Comparison of ENCODE assay signal across 8 cellular contexts in the genomic region with DNA sequence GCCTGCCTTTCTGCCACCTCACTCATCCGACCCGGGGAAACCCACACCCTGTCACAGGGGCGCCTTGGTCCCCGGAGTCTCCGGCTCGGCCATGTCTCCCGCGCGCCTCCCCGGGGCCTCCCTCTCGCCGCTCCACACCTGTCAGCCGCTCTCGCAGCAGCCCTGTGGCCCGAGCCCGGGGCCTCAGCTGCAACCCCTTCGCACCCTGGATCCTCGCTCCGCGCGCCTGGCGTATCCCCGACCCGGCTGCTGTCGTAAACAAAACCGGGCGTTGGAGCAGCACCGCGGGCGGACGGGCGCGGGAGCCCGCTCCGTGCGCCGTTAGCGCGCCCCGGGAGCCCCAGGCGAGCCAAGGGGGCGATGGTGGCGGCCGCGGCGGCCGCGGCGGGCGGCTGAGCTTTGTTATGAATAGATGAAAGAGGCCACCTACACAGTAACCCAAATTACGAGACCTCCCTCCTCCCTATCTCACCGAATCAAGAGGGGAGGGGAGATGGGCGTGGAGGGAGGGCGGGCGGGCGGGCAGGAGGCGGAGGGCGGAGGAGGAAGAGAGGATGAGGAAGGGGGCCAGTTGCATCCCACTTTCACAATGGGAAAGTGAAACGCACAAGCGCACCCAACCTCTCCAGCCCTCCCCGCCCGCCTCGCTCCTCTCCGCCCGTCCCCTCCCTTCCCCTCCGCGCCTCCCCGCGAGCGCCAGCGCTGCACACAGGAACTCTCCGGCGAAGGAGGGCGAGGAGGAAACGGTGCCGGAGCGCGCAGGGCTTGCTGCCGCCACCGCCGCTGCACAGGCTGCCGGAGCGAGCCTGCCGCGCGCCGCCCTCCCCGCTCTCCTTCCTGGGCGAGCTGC. TPM values are rescaled to one million over a fixed set of nuclear protein-coding genes. Genes with fewer than 3 reads are reported as not detected.
DNase-seq lines count a peak whose midpoint lies in the region; ATAC-seq and TF ChIP-seq lines count a peak whose summit lies in the region.

A gene (plus strand): TSS at position 587 of the 850 bp plus-strand sequence. CDS start 395 bp downstream, outside the sequence.

- H3K36me3 Mint-ChIP-seq in nephron progenitor cell (ENCODE audit: low read depth), result no peaks in the 10 kb centered on the region

- no peaks in the 10 kb centered on the region for H3K9me3 Mint-ChIP-seq in nephron progenitor cell

- POLR2A ChIA-PET in A673 (lab: Charles Lee; ENCODE audit: low non-redundant PET) (no interaction called here), OCI-LY7 (lab: Charles Lee) (interaction anchor here (0.5 to 0.7 kb wide), 4 partner anchors 35 to 310 kb away, joined by 3 read pairs; no protein-coding TSS in a partner anchor)

- H3K4me2 ChIP-seq in OCI-LY7 (ENCODE audit: low read length), result peak within 1 kb of the TSS; percentile 83

- peaks cover 24% of the 10 kb centered on the region for H3K4me1 Mint-ChIP-seq in nephron progenitor cell

- no peak for TF ChIP-seq POLR2A in suprapubic skin (IDR thresholded peaks at IDR 0.05)

- H3K27me3 ChIP-seq in A673 (replicated peaks; ENCODE audit: insufficient read depth, low read depth, low read length, poor library complexity), result peaks cover 90% of the 10 kb centered on the region
- H3K27me3 ChIP-seq in suprapubic skin, result peaks cover 58% of the 10 kb centered on the region

- peak within 1 kb of the TSS; percentile 71 for H2AFZ ChIP-seq in OCI-LY7 (ENCODE audit: low read length)

- TF ChIP-seq CTCF in A673 (conservative IDR thresholded peaks at IDR 0.05; ENCODE audit: low read depth, low read length), result no peak
- no peak for TF ChIP-seq CTCF in OCI-LY7 (conservative IDR thresholded peaks at IDR 0.05; ENCODE audit: low read length)
- no peak for TF ChIP-seq CTCF in fibroblast of villous mesenchyme (IDR thresholded peaks at IDR 0.05; ENCODE audit: insufficient read depth, low read depth, low read length)
- no peak for TF ChIP-seq CTCF in nephron progenitor cell (IDR thresholded peaks at IDR 0.05)
- TF ChIP-seq CTCF in suprapubic skin (IDR thresholded peaks at IDR 0.05), result no peak

- CTCF ChIA-PET in A673 (lab: Charles Lee) (interaction anchor here (0.5 kb wide), 1 partner anchor 14 kb away, joined by 4 read pairs; no protein-coding TSS in a partner anchor), OCI-LY7 (lab: Charles Lee; ENCODE audit: unreplicated experiment) (interaction anchor here (0.6 to 1.0 kb wide), 4 partner anchors 23 to 278 kb away, joined by 3 to 7 read pairs (median 6); no protein-coding TSS in a partner anchor)

- H3K9me3 ChIP-seq in A673 (ENCODE audit: low read depth, low read length, poor library complexity, severe bottlenecking) (no peaks in the 10 kb centered on the region), OCI-LY7 (ENCODE audit: low read length) (no peaks in the 10 kb centered on the region), suprapubic skin (no peaks in the 10 kb centered on the region)

- H3K27ac ChIP-seq in A673 (ENCODE audit: low read depth, low read length, poor library complexity, severe bottlenecking) (no peak within 1 kb of the TSS), OCI-LY7 (ENCODE audit: low read depth, low read length, poor library complexity, severe bottlenecking) (no peak within 1 kb of the TSS), suprapubic skin (no peak within 1 kb of the TSS)

- H3K36me3 ChIP-seq in A673 (ENCODE audit: insufficient read depth, low read length, poor library complexity, severe bottlenecking) (no peaks in the 10 kb centered on the region), OCI-LY7 (ENCODE audit: insufficient read depth, low read length) (no peaks in the 10 kb centered on the region), suprapubic skin (no peaks in the 10 kb centered on the region)

- ATAC-seq in GM18868 (IDR thresholded peaks at IDR 0.05; ENCODE audit: unreplicated experiment) (peak; percentile 44), HG03095 (IDR thresholded peaks at IDR 0.05; ENCODE audit: unreplicated experiment) (peak; percentile 38)

- H3K4me3 ChIP-seq in A673 (ENCODE audit: low read depth, low read length, poor library complexity, severe bottlenecking) (peak within 1 kb of the TSS; percentile 38), OCI-LY7 (ENCODE audit: low read depth, low read length, poor library complexity, severe bottlenecking) (peak within 1 kb of the TSS; percentile 71), fibroblast of villous mesenchyme (ENCODE audit: low read depth, low read length) (peak within 1 kb of the TSS; percentile 56), suprapubic skin (peak within 1 kb of the TSS; percentile 79)

- no peaks in the 10 kb centered on the region for H3K9me2 ChIP-seq in OCI-LY7 (ENCODE audit: insufficient read depth, low read length)

- 1% methylated on average over 34 of the region's 89 CpGs for WGBS in suprapubic skin

- H3K4me3 Mint-ChIP-seq in nephron progenitor cell, result peak within 1 kb of the TSS; percentile 74

- no peak for TF ChIP-seq EP300 in suprapubic skin (IDR thresholded peaks at IDR 0.05)

- intact Hi-C loops in A673 (cut with micrococcal nuclease; ENCODE audit: unreplicated experiment) (loop anchor here (5.0 to 10.0 kb wide), 2 partner anchors 289 to 617 kb away; no protein-coding TSS in a partner anchor), OCI-LY7 (cut with micrococcal nuclease; ENCODE audit: unreplicated experiment) (loop anchor here (2.0 to 10.0 kb wide), 6 partner anchors 57 to 1189 kb away; a partner anchor contains a TSS)

- no peaks in the 10 kb centered on the region for H3K4me1 ChIP-seq in A673 (ENCODE audit: insufficient read depth, low read length, poor library complexity, severe bottlenecking)
- H3K4me1 ChIP-seq in OCI-LY7 (ENCODE audit: insufficient read depth, low read length, poor library complexity, severe bottlenecking), result peaks cover 19% of the 10 kb centered on the region
- H3K4me1 ChIP-seq in suprapubic skin, result peaks cover 37% of the 10 kb centered on the region

- no peaks in the 10 kb centered on the region for H3K79me2 ChIP-seq in OCI-LY7 (ENCODE audit: insufficient read depth, low read depth, low read length)

- H3K27ac Mint-ChIP-seq in nephron progenitor cell, result no peak within 1 kb of the TSS

- BruUV-seq in A673 (replicated peaks; lab: Mats Ljungman, UMichigan) (no TSS peak), OCI-LY7 (replicated peaks; lab: Mats Ljungman, UMichigan) (no TSS peak)

- peak; percentile 54 for DNase-seq in A673 (ENCODE audit: low spot score)
- DNase-seq in OCI-LY7 (ENCODE audit: low spot score), result peak; percentile 80
- DNase-seq in activated effector memory CD4-positive, alpha-beta T cell treated with anti-CD3 and anti-CD28 coated beads, Interleukin-2, amount 50 U/mL, for 16 hours, result peak; percentile 89
- DNase-seq in fibroblast of villous mesenchyme (ENCODE audit: low read depth), result peak; percentile 41
- DNase-seq in nephron progenitor cell, result peak; percentile 60
- DNase-seq in suprapubic skin (ENCODE audit: low spot score in 2 of 2), result peak; percentile 61 to 87

- H3K27me3 Mint-ChIP-seq in nephron progenitor cell (ENCODE audit: low read depth, poor library complexity), result peaks cover 82% of the 10 kb centered on the region

- H4K20me1 ChIP-seq in OCI-LY7 (ENCODE audit: insufficient read depth, low read length), result no peaks in the 10 kb centered on the region

RNA-seq across cellular contexts. Expression of the gene that starts here (rescaled TPM):
- 0.30 and 0.76 TPM in 2 replicates for total RNA-seq in A673 (2021)
- 3.6 and 4.5 TPM in 2 replicates for total RNA-seq in OCI-LY7 (2014; rRNA removed; shearing (Covaris generic))
- 8.0 and 9.1 TPM in 2 replicates for total RNA-seq in OCI-LY7 (2022)
- 0.86 and 0.97 TPM in 2 replicates for total RNA-seq in fibroblast of villous mesenchyme
- 10 to 100 TPM in 3 of 4 donors, 1 to 10 TPM in 1; 8.1 to 30.9 (median 15.3) TPM for total RNA-seq in suprapubic skin

Comparison
In these comparisons a context has a peak if more than half of its experiments do, and no peak if none do; other contexts are left out.
1. Peak in DNase-seq and H3K4me3 ChIP-seq in A673; RNA of the gene not detected or under 1 TPM.
2. Peak in DNase-seq and H3K4me3 ChIP-seq in fibroblast of villous mesenchyme; RNA of the gene not detected or under 1 TPM.